12 cellular contexts compared by ENCODE assay signal in genomic region chr22:32775957-32776356, GRCh38. TPM values are rescaled to one million over a fixed set of nuclear protein-coding genes. Genes with fewer than 3 reads are reported as not detected.
DNase-seq lines count a peak whose midpoint lies in the region; ATAC-seq and TF ChIP-seq lines count a peak whose summit lies in the region.
"Had no signal": no experiment of that assay in that cellular context is flagged by ENCODE, and none has a peak within 500 bp of the region (broad histone marks: within the 10 kb centered on the region; RNA-seq: fewer than 3 reads in every experiment).

No MANE protein-coding gene starts in this region.

- H3K4me3 ChIP-seq in SK-N-SH (ENCODE audit: low read depth in 2 of 2, low read length in 1 of 2) (no peak overlapping the region), MM.1S (ENCODE audit: low read length) (no peak overlapping the region), choroid plexus epithelial cell (ENCODE audit: low read depth, low read length) (no peak overlapping the region)

- H3K27me3 Mint-ChIP-seq in progenitor cell of endocrine pancreas: peaks cover 5% of the 10 kb centered on the region

- peaks cover 7% of the 10 kb centered on the region for H3K4me1 Mint-ChIP-seq in progenitor cell of endocrine pancreas (ENCODE audit: low read depth)

- POLR2A ChIA-PET in SK-N-SH (lab: Yijun Ruan, JAX): no interaction called here

- H3K4me2 ChIP-seq in SK-N-SH: no peak overlapping the region
- no peak overlapping the region for H3K4me2 ChIP-seq in MM.1S (ENCODE audit: low read depth, low read length)

- H2AFZ ChIP-seq in SK-N-SH (ENCODE audit: low read depth): no peak overlapping the region
- no peak overlapping the region for H2AFZ ChIP-seq in MM.1S (ENCODE audit: low read length)

- TF ChIP-seq CTCF in SK-N-SH (IDR thresholded peaks at IDR 0.05): peak; percentile 32; the same call in 1 of the 2 replicates
- TF ChIP-seq CTCF in MM.1S (IDR thresholded peaks at IDR 0.05; ENCODE audit: low read length): peak; percentile 14
- peak; percentile 64 for TF ChIP-seq CTCF in choroid plexus epithelial cell (conservative IDR thresholded peaks at IDR 0.05; ENCODE audit: low read depth, low read length)
- peak; percentile 37 for TF ChIP-seq CTCF in progenitor cell of endocrine pancreas (IDR thresholded peaks at IDR 0.05; ENCODE audit: unreplicated experiment)

- CTCF ChIA-PET in SK-N-SH (lab: Yijun Ruan, JAX): interaction anchor here (0.6 to 4.2 kb wide), 7 partner anchors 14 to 247 kb away, joined by 3 to 22 read pairs (median 8); no protein-coding TSS in a partner anchor

- H3K9me2 ChIP-seq in SK-N-SH: no peaks in the 10 kb centered on the region
- no peaks in the 10 kb centered on the region for H3K9me2 ChIP-seq in MM.1S (replicated peaks; ENCODE audit: insufficient read depth, low read length)

- H3K9ac ChIP-seq in SK-N-SH (no peak overlapping the region), MM.1S (ENCODE audit: low read length) (no peak overlapping the region)

- H3K27ac Mint-ChIP-seq in progenitor cell of endocrine pancreas: no peak overlapping the region
- H3K27ac Mint-ChIP-seq: CD14-positive monocyte; dendritic cell treated with granulocyte-macrophage colony-stimulating factor and Interleukin-4, amounts not matched to agents 40 ng/mL and 50 ng/mL, for 4 days had no signal

- H4K20me1 ChIP-seq in SK-N-SH (ENCODE audit: insufficient read depth) (no peaks in the 10 kb centered on the region), MM.1S (ENCODE audit: insufficient read depth, low read length) (no peaks in the 10 kb centered on the region)

- no peak for TF ChIP-seq EP300 in SK-N-SH (IDR thresholded peaks at IDR 0.05; ENCODE audit: borderline replicate concordance in 1 of 2, low read depth in 1 of 2, low read length in 1 of 2)

- WGBS in SK-N-SH (ENCODE audit: low lambda C conversion rate): 48% methylated on average over 6 of the region's 6 CpGs

- no peaks in the 10 kb centered on the region; a peak in 1 of 4 replicates for H3K4me1 ChIP-seq in SK-N-SH (ENCODE audit: control insufficient read depth in 1 of 2, insufficient read depth in 2 of 2, low read depth in 1 of 2, low read length in 1 of 2)
- peaks cover 10% of the 10 kb centered on the region for H3K4me1 ChIP-seq in MM.1S (ENCODE audit: low read length)

- H3F3A ChIP-seq in SK-N-SH (replicated peaks; ENCODE audit: insufficient read depth) (no peaks in the 10 kb centered on the region), MM.1S (ENCODE audit: insufficient read depth, low read length) (no peaks in the 10 kb centered on the region)

- H3K9me3 Mint-ChIP-seq in progenitor cell of endocrine pancreas (ENCODE audit: low read depth): no peaks in the 10 kb centered on the region
- H3K9me3 Mint-ChIP-seq: dendritic cell treated with granulocyte-macrophage colony-stimulating factor and Interleukin-4, amounts not matched to agents 40 ng/mL and 50 ng/mL, for 4 days had no signal

- peak; percentile 56 for TF ChIP-seq RAD21 in SK-N-SH (IDR thresholded peaks at IDR 0.05; ENCODE audit: low read length)

- DNase-seq in SK-N-SH (peak; percentile 43), MM.1S (no peak), choroid plexus epithelial cell (ENCODE audit: low read depth) (no peak), progenitor cell of endocrine pancreas (ENCODE audit: low spot score, unreplicated experiment) (no peak), NAMALWA (ENCODE audit: low spot score) (no peak)
- DNase-seq: activated CD8-positive, alpha-beta memory T cell treated with anti-CD3 and anti-CD28 coated beads, Interleukin-2, amount 50 U/mL, for 4 hours; stimulated activated CD8-positive, alpha-beta memory T cell treated with anti-CD3 and anti-CD28 coated beads, Interleukin-4, amount 100 ng/mL, for 48 hours had no signal

- no peaks in the 10 kb centered on the region for H3K27me3 ChIP-seq in SK-N-SH (ENCODE audit: insufficient read depth)
- no peaks in the 10 kb centered on the region for H3K27me3 ChIP-seq in MM.1S (replicated peaks; ENCODE audit: insufficient read depth, low read length)

- H3K27ac ChIP-seq in SK-N-SH (ENCODE audit: low read depth in 2 of 2, low read length in 1 of 2) (no peak overlapping the region), MM.1S (ENCODE audit: low read length) (no peak overlapping the region)

- H3K36me3 ChIP-seq in SK-N-SH (replicated peaks in 1 of 2; ENCODE audit: control insufficient read depth in 1 of 2, insufficient read depth in 2 of 2, low read length in 1 of 2) (no peaks in the 10 kb centered on the region), MM.1S (replicated peaks; ENCODE audit: insufficient read depth, low read length) (no peaks in the 10 kb centered on the region)

- no peaks in the 10 kb centered on the region for H3K36me3 Mint-ChIP-seq in progenitor cell of endocrine pancreas (ENCODE audit: insufficient read depth)
- H3K36me3 Mint-ChIP-seq: CD14-positive monocyte had no signal

- no peaks in the 10 kb centered on the region for H3K9me3 ChIP-seq in SK-N-SH
- no peaks in the 10 kb centered on the region for H3K9me3 ChIP-seq in MM.1S (replicated peaks; ENCODE audit: insufficient read depth, low read length)

- H3K79me2 ChIP-seq in SK-N-SH (ENCODE audit: insufficient read depth) (no peaks in the 10 kb centered on the region), MM.1S (ENCODE audit: low read length) (no peaks in the 10 kb centered on the region)

- no peak overlapping the region for H3K4me3 Mint-ChIP-seq in progenitor cell of endocrine pancreas (ENCODE audit: low read depth)
- H3K4me3 Mint-ChIP-seq: dendritic cell treated with granulocyte-macrophage colony-stimulating factor and Interleukin-4, amounts not matched to agents 40 ng/mL and 50 ng/mL, for 4 days had no signal

- no peak for ATAC-seq in SK-N-SH treated with all-trans-retinoic acid at 6 μM for 48 hours
- no peak for ATAC-seq in GM21825 (IDR thresholded peaks at IDR 0.05; ENCODE audit: unreplicated experiment)
- no peak for ATAC-seq in HG02981 (IDR thresholded peaks at IDR 0.05; ENCODE audit: unreplicated experiment)

TF ChIP-seq in SK-N-SH, 30 proteins besides CTCF, POLR2A, EP300 and RAD21:
- TF ChIP-seq NFIC (IDR thresholded peaks at IDR 0.05; ENCODE audit: borderline replicate concordance) (no peak), RXRA (IDR thresholded peaks at IDR 0.05; ENCODE audit: borderline replicate concordance, low read depth) (no peak), SMC3 (IDR thresholded peaks at IDR 0.05; ENCODE audit: low read depth, low read length) (peak; percentile 16; the same call in 1 of the 2 replicates)

TF ChIP-seq in SK-N-SH treated with all-trans-retinoic acid at 6 μM for 48 hours, 23 proteins besides CTCF, POLR2A, EP300 and RAD21 (continues in another document):
- TF ChIP-seq ZNF70 (CRISPR knock-in tag; IDR thresholded peaks at IDR 0.05) (no peak), ESRRG (CRISPR knock-in tag; IDR thresholded peaks at IDR 0.05) (no peak), CREB5 (CRISPR knock-in tag; IDR thresholded peaks at IDR 0.05; ENCODE audit: low read depth) (no peak), CSDC2 (CRISPR knock-in tag; IDR thresholded peaks at IDR 0.05) (no peak), ZFP30 (CRISPR knock-in tag; IDR thresholded peaks at IDR 0.05) (no peak), GLIS3 (CRISPR knock-in tag; IDR thresholded peaks at IDR 0.05) (no peak), ZNF8 (CRISPR knock-in tag; IDR thresholded peaks at IDR 0.05) (no peak), PATZ1 (CRISPR knock-in tag; IDR thresholded peaks at IDR 0.05; ENCODE audit: borderline replicate concordance) (no peak), CSRNP3 (CRISPR knock-in tag; IDR thresholded peaks at IDR 0.05) (no peak), SNAI2 (CRISPR knock-in tag; IDR thresholded peaks at IDR 0.05) (no peak), ZC3H10 (CRISPR knock-in tag; IDR thresholded peaks at IDR 0.05) (no peak), ZNF565 (CRISPR knock-in tag; conservative IDR thresholded peaks at IDR 0.05; ENCODE audit: low read depth) (no peak)

RNA-seq across cellular contexts. Expression of gene TIMP3, which starts 25.5 kb away (rescaled TPM):
- 23.1 and 26.1 TPM in 2 replicates for polyA plus RNA-seq in SK-N-SH (2012; rRNA removed)
- 18.3 and 23.3 TPM in 2 replicates for polyA plus RNA-seq in SK-N-SH (2012; cell fraction: cytosol; rRNA removed)
- 19.2 and 25.7 TPM in 2 replicates for polyA plus RNA-seq in SK-N-SH (2012; cell fraction: nucleus; rRNA removed)
- total RNA-seq in progenitor cell of endocrine pancreas: 2.4 and 3.2 TPM in 2 replicates
- polyA plus RNA-seq: CD14-positive monocyte had no signal

Comparison
In these comparisons a context has a peak if more than half of its experiments do, and no peak if none do; other contexts are left out.
1. CTCF ChIP-seq: peak in every context shown above with its lines; median percentile 64 in choroid plexus epithelial cell; 37 in progenitor cell of endocrine pancreas; 32 in SK-N-SH; 14 in MM.1S.